Comparison of ENCODE assay signal across 2 cellular contexts in genomic region chr3:127786358-127787070, GRCh38.
TF ChIP-seq lines count a peak whose summit lies in the region.

No MANE protein-coding gene starts in this region.

TF ChIP-seq in liver, 16 proteins besides CTCF, POLR2A, EP300 and RAD21 (continued from another document):
- no peak for TF ChIP-seq REST (IDR thresholded peaks at IDR 0.05)
- no peak for TF ChIP-seq SP1 (IDR thresholded peaks at IDR 0.05)
- TF ChIP-seq FOXA2 (IDR thresholded peaks at IDR 0.05) = no peak
- TF ChIP-seq GABPA (IDR thresholded peaks at IDR 0.05 in 1 of 2, conservative IDR thresholded peaks at IDR 0.05 in 1 of 2) = no peak
- no peak for TF ChIP-seq ATF3 (IDR thresholded peaks at IDR 0.05)
- TF ChIP-seq ZBTB33 (IDR thresholded peaks at IDR 0.05) = no peak
- no peak for TF ChIP-seq FOXA1 (IDR thresholded peaks at IDR 0.05)
- TF ChIP-seq MAX (IDR thresholded peaks at IDR 0.05) = no peak
- TF ChIP-seq RXRA (IDR thresholded peaks at IDR 0.05) = no peak

TF ChIP-seq in HepG2, 621 proteins besides CTCF, POLR2A, EP300 and RAD21 (continued from another document):
- TF ChIP-seq IRF1 (CRISPR knock-in tag; IDR thresholded peaks at IDR 0.05; ENCODE audit: low read depth) (no peak), SIX4 (CRISPR knock-in tag; IDR thresholded peaks at IDR 0.05) (no peak), ZNF142 (CRISPR knock-in tag; IDR thresholded peaks at IDR 0.05) (no peak), ZMYM2 (CRISPR knock-in tag; IDR thresholded peaks at IDR 0.05) (no peak), CHD4 (IDR thresholded peaks at IDR 0.05; ENCODE audit: borderline replicate concordance, low read length) (no peak), CREM (IDR thresholded peaks at IDR 0.05) (no peak), CREM (CRISPR knock-in tag; IDR thresholded peaks at IDR 0.05) (no peak), ZNF543 (CRISPR knock-in tag; IDR thresholded peaks at IDR 0.05) (no peak), ARID2 (CRISPR knock-in tag; IDR thresholded peaks at IDR 0.05; ENCODE audit: borderline replicate concordance) (no peak), RBFOX2 (IDR thresholded peaks at IDR 0.05; ENCODE audit: low read depth, low read length) (no peak)
